In genomic region chr2:239182981-239183791, GRCh38 we compare ENCODE assay signal across 17 cellular contexts.
A peak's percentile ranks its signal among the peaks of the same experiment; 100 is the strongest.
DNase-seq lines count a peak whose midpoint lies in the region; ATAC-seq, FAIRE-seq and TF ChIP-seq lines count a peak whose summit lies in the region.
"Had no signal": no experiment of that assay in that cellular context is flagged by ENCODE, and none has a peak within 500 bp of the region (broad histone marks: within the 10 kb centered on the region; RNA-seq: fewer than 3 reads in every experiment).

No MANE protein-coding gene starts in this region.

- 88% methylated on average over 11 of the region's 23 CpGs for WGBS in K562 (ENCODE audit: insufficient coverage, low coverage, missing lambda C conversion rate)
- 94% methylated on average over 23 of the region's 23 CpGs for WGBS in mesenchymal stem cell

- H2BK120ac ChIP-seq in mesenchymal stem cell (ENCODE audit: low read depth, low read length): no peak overlapping the region

- peak overlapping the region in 1 of 2 experiments; percentile 13 for H3K14ac ChIP-seq in mesenchymal stem cell (ENCODE audit: low read length in 2 of 2)

- H3K4me2 ChIP-seq in K562 (ENCODE audit: insufficient read depth, low read length): no peak overlapping the region
- no peak overlapping the region for H3K4me2 ChIP-seq in mesenchymal stem cell (ENCODE audit: low read length, poor library complexity, severe bottlenecking)
- H3K4me2 ChIP-seq: A549 had no signal

- H3K27me3 ChIP-seq in K562 (ENCODE audit: control insufficient read depth in 2 of 2, insufficient read depth in 2 of 2, low read length in 2 of 2) (no peaks in the 10 kb centered on the region), mesenchymal stem cell (ENCODE audit: control insufficient read depth in 1 of 2, insufficient read depth in 1 of 2, low read length in 2 of 2) (no peaks in the 10 kb centered on the region)

- no peaks in the 10 kb centered on the region for H3K9me1 ChIP-seq in K562 (ENCODE audit: control insufficient read depth, insufficient read depth, low read length)

- no peak for TF ChIP-seq CTCF in K562 (IDR thresholded peaks at IDR 0.05 in 2 of 3, conservative IDR thresholded peaks at IDR 0.05 in 1 of 3; ENCODE audit: insufficient read depth in 2 of 3, low read depth in 1 of 3, low read length in 3 of 3)

- no peak overlapping the region for H2AK5ac ChIP-seq in mesenchymal stem cell (ENCODE audit: low read length, severe bottlenecking)

- DNase-seq in activated effector memory CD4-positive, alpha-beta T cell treated with anti-CD3 and anti-CD28 coated beads, Interleukin-2, amount 50 U/mL, for 16 hours: peak; percentile 44
- no peak for DNase-seq in activated effector memory CD4-positive, alpha-beta T cell treated with Interleukin-2 at 50 U/mL for 16 hours
- no peak for DNase-seq in K562 (ENCODE audit: extremely low read depth in 1 of 4, low spot score in 3 of 4)
- DNase-seq in mesenchymal stem cell: no peak
- DNase-seq in sciatic nerve (ENCODE audit: low spot score): peak; percentile 53
- no peak for DNase-seq in iPS-NIHi7 (ENCODE audit: extremely low spot score)
- no peak for DNase-seq in SW480 (ENCODE audit: low spot score)
- DNase-seq: anterior cingulate cortex, DMS 273 treated with DMSO at 0.1 percent for 48 hours, NCI-H1105, NCI-H2171, NCI-H69 had no signal

- H2BK12ac ChIP-seq in mesenchymal stem cell (ENCODE audit: low read length in 2 of 2): no peak overlapping the region

- POLR2A ChIA-PET in K562 (lab: Yijun Ruan, JAX): interaction anchor here (0.6 kb wide), 2 partner anchors 257 to 605 kb away, joined by 3 to 4 read pairs; no protein-coding TSS in a partner anchor

- no peak overlapping the region for H3K4ac ChIP-seq in mesenchymal stem cell (ENCODE audit: low read depth in 1 of 2, low read length in 2 of 2)

- TF ChIP-seq EP300 in K562 (IDR thresholded peaks at IDR 0.05; ENCODE audit: low read length): no peak

- H3K23ac ChIP-seq in mesenchymal stem cell (ENCODE audit: low read length in 2 of 2): no peak overlapping the region

- TF ChIP-seq RAD21 in K562 (CRISPR knock-in tag; conservative IDR thresholded peaks at IDR 0.05 in 1 of 2, IDR thresholded peaks at IDR 0.05 in 1 of 2): no peak

- no peaks in the 10 kb centered on the region for H3K4me1 ChIP-seq in K562 (replicated peaks in 1 of 2; ENCODE audit: control insufficient read depth in 2 of 2, insufficient read depth in 2 of 2, low read length in 2 of 2)
- H3K4me1 ChIP-seq in mesenchymal stem cell (ENCODE audit: control insufficient read depth, insufficient read depth, low read depth, low read length): peaks cover 5% of the 10 kb centered on the region
- H3K4me1 ChIP-seq: A549 had no signal

- H3K79me2 ChIP-seq in K562 (ENCODE audit: control insufficient read depth, insufficient read depth, low read length): no peaks in the 10 kb centered on the region

- H3K27ac ChIP-seq in K562 (ENCODE audit: extremely low read depth, low read depth, low read length): no peak overlapping the region
- H3K27ac ChIP-seq in mesenchymal stem cell (ENCODE audit: low read length, poor library complexity, severe bottlenecking): no peak overlapping the region
- H3K27ac ChIP-seq: A549, C4-2B had no signal

- H2BK15ac ChIP-seq in mesenchymal stem cell (ENCODE audit: low read depth, poor library complexity, severe bottlenecking): no peak overlapping the region

- ATAC-seq in K562 (no peak), sciatic nerve (no peak), HG02678 (IDR thresholded peaks at IDR 0.05; ENCODE audit: unreplicated experiment) (no peak)
- ATAC-seq: A549, right cardiac atrium had no signal

- no peak for FAIRE-seq in K562 (lab: Jason Lieb, UNC)
- FAIRE-seq: A549, TTC549 had no signal

- in situ Hi-C loops in K562 (cut with MboI): no loop called here

- H3K36me3 ChIP-seq in K562 (ENCODE audit: control insufficient read depth, insufficient read depth, low read length) (no peaks in the 10 kb centered on the region; the same call in 2 of the 3 replicates), mesenchymal stem cell (ENCODE audit: control insufficient read depth in 1 of 2, insufficient read depth in 2 of 2, low read depth in 1 of 2, low read length in 2 of 2) (peaks cover 17 to 65% of the 10 kb centered on the region in 2 experiments)

- TF ChIP-seq POLR2A in K562 (conservative IDR thresholded peaks at IDR 0.05): no peak

- no peak overlapping the region for H3K18ac ChIP-seq in mesenchymal stem cell (ENCODE audit: low read depth in 1 of 2, low read length in 2 of 2)

- H4K91ac ChIP-seq in mesenchymal stem cell (ENCODE audit: low read length): peak overlapping the region; percentile 25

- no peak overlapping the region for H2BK5ac ChIP-seq in mesenchymal stem cell (ENCODE audit: low read depth, low read length, poor library complexity, severe bottlenecking)

- peaks cover 23% of the 10 kb centered on the region for H3K79me1 ChIP-seq in mesenchymal stem cell (replicated peaks; ENCODE audit: low read length, poor library complexity, severe bottlenecking)

- H4K20me1 ChIP-seq in K562 (replicated peaks; ENCODE audit: control insufficient read depth, insufficient read depth, low read length): no peaks in the 10 kb centered on the region

- BruUV-seq in K562 (replicated peaks; lab: Mats Ljungman, UMichigan): no TSS peak

- H3K9ac ChIP-seq in K562 (ENCODE audit: insufficient read depth in 1 of 2, low read depth in 2 of 2, low read length in 2 of 2): no peak overlapping the region
- H3K9ac ChIP-seq in mesenchymal stem cell (ENCODE audit: low read length): no peak overlapping the region

- H2AFZ ChIP-seq in K562 (ENCODE audit: low read depth, low read length) (no peak overlapping the region), mesenchymal stem cell (ENCODE audit: low read depth, low read length) (no peak overlapping the region)

- CTCF ChIA-PET in K562 (lab: Yijun Ruan, JAX; ENCODE audit: low intra/inter-chr PET ratio): no interaction called here

- H4K8ac ChIP-seq in mesenchymal stem cell (ENCODE audit: low read length): no peak overlapping the region

- intact Hi-C loops in K562 (cut with micrococcal nuclease): no loop called here
- intact Hi-C loops in sciatic nerve (cut with DNase I): no loop called here

- H3K4me3 ChIP-seq in K562: no peak overlapping the region
- no peak overlapping the region for H3K4me3 ChIP-seq in mesenchymal stem cell (ENCODE audit: insufficient read depth in 1 of 2, low read depth in 1 of 2, low read length in 2 of 2)
- H3K4me3 ChIP-seq: A549 had no signal

- no peaks in the 10 kb centered on the region for H3K9me3 ChIP-seq in K562 (replicated peaks; ENCODE audit: control insufficient read depth, insufficient read depth, low read depth, low read length)
- H3K9me3 ChIP-seq in mesenchymal stem cell (ENCODE audit: control insufficient read depth, low read length): peaks cover under 1% of the 10 kb centered on the region
- H3K9me3 ChIP-seq: A549 had no signal

TF ChIP-seq in K562, 482 proteins besides CTCF, POLR2A, EP300 and RAD21:
- TF ChIP-seq KDM4B (IDR thresholded peaks at IDR 0.05; ENCODE audit: borderline replicate concordance in 2 of 2, low read depth in 1 of 2) (no peak), RBM22 (IDR thresholded peaks at IDR 0.05; ENCODE audit: low read depth, low read length, poor library complexity, severe bottlenecking) (peak; percentile 43), ZBED1 (IDR thresholded peaks at IDR 0.05) (no peak), ZNF311 (CRISPR knock-in tag; IDR thresholded peaks at IDR 0.05) (no peak)

Comparison
In these comparisons a context has a peak if more than half of its experiments do, and no peak if none do; other contexts are left out.
1. DNase-seq: peak in activated effector memory CD4-positive, alpha-beta T cell treated with anti-CD3 and anti-CD28 coated beads, Interleukin-2, amount 50 U/mL, for 16 hours (single experiment) and sciatic nerve (single experiment); none in activated effector memory CD4-positive, alpha-beta T cell treated with Interleukin-2 at 50 U/mL for 16 hours (single experiment), K562 (0 of 4), mesenchymal stem cell (single experiment), iPS-NIHi7 (single experiment) and SW480 (single experiment).